In genomic region chr22:27560781-27561180, GRCh38 we compare ENCODE assay signal across 27 cellular contexts.
"Had no signal": no experiment of that assay in that cellular context is flagged by ENCODE, and none has a peak within 500 bp of the region (broad histone marks: within the 10 kb centered on the region; RNA-seq: fewer than 3 reads in every experiment).

No MANE protein-coding gene starts in this region.

- H3K4me3 ChIP-seq: left lung, lower lobe of right lung, pancreas, prostate gland, sigmoid colon, spleen, testis, thyroid gland, transverse colon, upper lobe of left lung, vagina had no signal

- H3K9me3 ChIP-seq: left lung, lower lobe of right lung, pancreas, prostate gland, testis, thyroid gland, transverse colon, upper lobe of left lung, vagina had no signal

- H3K4me3 Mint-ChIP-seq: immature natural killer cell; naive thymus-derived CD8-positive, alpha-beta T cell; nephron progenitor cell; stimulated activated memory B cell treated with anti-CD40 and anti-IgM and Interleukin-4, amounts not matched to agents 10 μg/mL and 1 μg/mL and 100 μg/mL, for 72 hours; stimulated activated naive CD8-positive, alpha-beta T cell treated with anti-CD3 and anti-CD28 coated beads, Interleukin-15, amount 100 ng/mL, for 72 hours had no signal

- DNase-seq: hypothalamus; immature natural killer cell; kidney; left colon; left lung; lower lobe of right lung; mammary epithelial cell; mesenchymal stem cell; naive thymus-derived CD8-positive, alpha-beta T cell; nephron progenitor cell; pancreas; right cardiac atrium; sigmoid colon; small intestine; spleen; stimulated activated CD4-positive, alpha-beta T cell treated with anti-CD3 and anti-CD28 coated beads, Interleukin-4, amount 100 ng/mL, for 24 hours; stimulated activated naive CD4-positive, alpha-beta T cell treated with Interleukin-2 at 50 U/mL for 16 hours; stimulated activated naive CD8-positive, alpha-beta T cell treated with anti-CD3 and anti-CD28 coated beads, Interleukin-15, amount 100 ng/mL, for 72 hours; substantia nigra; testis; thyroid gland; transverse colon; upper lobe of left lung had no signal

- H3K27me3 Mint-ChIP-seq: stimulated activated memory B cell treated with anti-CD40 and anti-IgM and Interleukin-4, amounts not matched to agents 10 μg/mL and 1 μg/mL and 100 μg/mL, for 72 hours; stimulated activated naive CD8-positive, alpha-beta T cell treated with anti-CD3 and anti-CD28 coated beads, Interleukin-15, amount 100 ng/mL, for 72 hours had no signal

- H3K36me3 ChIP-seq: left lung, lower lobe of right lung, pancreas, prostate gland, sigmoid colon, spleen, thyroid gland, transverse colon, upper lobe of left lung, vagina had no signal

- H3K36me3 Mint-ChIP-seq: immature natural killer cell; naive thymus-derived CD8-positive, alpha-beta T cell; stimulated activated memory B cell treated with anti-CD40 and anti-IgM and Interleukin-4, amounts not matched to agents 10 μg/mL and 1 μg/mL and 100 μg/mL, for 72 hours had no signal

- H3K27me3 ChIP-seq: left lung, pancreas, testis, thyroid gland, transverse colon, upper lobe of left lung, vagina had no signal

- H3K4me1 Mint-ChIP-seq: immature natural killer cell; naive thymus-derived CD8-positive, alpha-beta T cell; stimulated activated memory B cell treated with anti-CD40 and anti-IgM and Interleukin-4, amounts not matched to agents 10 μg/mL and 1 μg/mL and 100 μg/mL, for 72 hours; stimulated activated naive CD8-positive, alpha-beta T cell treated with anti-CD3 and anti-CD28 coated beads, Interleukin-15, amount 100 ng/mL, for 72 hours had no signal

- ATAC-seq: left colon; left lung; lower lobe of right lung; naive thymus-derived CD8-positive, alpha-beta T cell; pancreas; stimulated activated memory B cell treated with anti-CD40 and anti-IgM and Interleukin-4, amounts not matched to agents 10 μg/mL and 1 μg/mL and 100 μg/mL, for 72 hours; stimulated activated naive CD8-positive, alpha-beta T cell treated with anti-CD3 and anti-CD28 coated beads, Interleukin-15, amount 100 ng/mL, for 72 hours had no signal

- FAIRE-seq: islet of Langerhans, kidney, pancreas, small intestine had no signal

- H3K27ac Mint-ChIP-seq: immature natural killer cell; naive thymus-derived CD8-positive, alpha-beta T cell; nephron progenitor cell; stimulated activated memory B cell treated with anti-CD40 and anti-IgM and Interleukin-4, amounts not matched to agents 10 μg/mL and 1 μg/mL and 100 μg/mL, for 72 hours; stimulated activated naive CD8-positive, alpha-beta T cell treated with anti-CD3 and anti-CD28 coated beads, Interleukin-15, amount 100 ng/mL, for 72 hours had no signal

- H3K4me1 ChIP-seq: left lung, lower lobe of right lung, pancreas, prostate gland, sigmoid colon, spleen, testis, thyroid gland, transverse colon, upper lobe of left lung, vagina had no signal

- H3K27ac ChIP-seq: left lung, lower lobe of right lung, pancreas, prostate gland, sigmoid colon, spleen, testis, thyroid gland, transverse colon, upper lobe of left lung, vagina had no signal
